ENCODE assay signal across 30 cellular contexts in genomic region chr5:180621311-180621710, GRCh38. TPM values are rescaled to one million over a fixed set of nuclear protein-coding genes. Genes with fewer than 3 reads are reported as not detected.
"Had no signal": no experiment of that assay in that cellular context is flagged by ENCODE, and none has a peak within 500 bp of the region (broad histone marks: within the 10 kb centered on the region; RNA-seq: fewer than 3 reads in every experiment).

No MANE protein-coding gene starts in this region.

- H3K36me3 Mint-ChIP-seq: naive B cell; naive thymus-derived CD8-positive, alpha-beta T cell; natural killer cell treated with Interleukin-12 subunit alpha and Interleukin-12 subunit beta and Interleukin-15 and Interleukin-18, amount 100 ng/mL, for 72 hours; stimulated activated effector memory CD8-positive, alpha-beta T cell treated with anti-CD3 and anti-CD28 coated beads, Interleukin-12 subunit alpha, Interleukin-12 subunit beta, amount 100 ng/mL, for 72 hours; stimulated activated naive B cell treated with anti-CD40 and anti-IgM and Interleukin-4, amounts not matched to agents 10 μg/mL and 1 μg/mL and 100 μg/mL, for 72 hours had no signal

- H3K4me3 Mint-ChIP-seq: naive B cell; natural killer cell treated with Interleukin-12 subunit alpha and Interleukin-12 subunit beta and Interleukin-15 and Interleukin-18, amount 100 ng/mL, for 72 hours; nephron progenitor cell; stimulated activated effector memory CD8-positive, alpha-beta T cell treated with anti-CD3 and anti-CD28 coated beads, Interleukin-12 subunit alpha, Interleukin-12 subunit beta, amount 100 ng/mL, for 72 hours; stimulated activated naive B cell treated with anti-CD40 and anti-IgM and Interleukin-4, amounts not matched to agents 10 μg/mL and 1 μg/mL and 100 μg/mL, for 72 hours had no signal

- H3K27ac ChIP-seq: pancreas, psoas muscle, right lobe of liver, sigmoid colon, stomach, thoracic aorta, thyroid gland, tibial nerve, vagina had no signal

- H3K36me3 ChIP-seq: pancreas, right lobe of liver, sigmoid colon, stomach, thoracic aorta, tibial nerve, vagina had no signal

- H3K27me3 Mint-ChIP-seq: natural killer cell treated with Interleukin-12 subunit alpha and Interleukin-12 subunit beta and Interleukin-15 and Interleukin-18, amount 100 ng/mL, for 72 hours had no signal

- DNase-seq: naive B cell; naive thymus-derived CD8-positive, alpha-beta T cell; nephron progenitor cell; occipital lobe; pancreas; psoas muscle; right lobe of liver; sigmoid colon; small intestine; stimulated activated CD4-positive, alpha-beta T cell treated with anti-CD3 and anti-CD28 coated beads, Interleukin-15, amount 100 ng/mL, for 24 hours; stimulated activated CD4-positive, alpha-beta T cell treated with anti-CD3 and anti-CD28 coated beads, Interleukin-2, amount 100 ng/mL, for 24 hours; stimulated activated CD4-positive, alpha-beta T cell treated with anti-CD3 and anti-CD28 coated beads, Interleukin-2, amount 100 ng/mL, for 48 hours; stimulated activated CD4-positive, alpha-beta T cell treated with anti-CD3 and anti-CD28 coated beads, Interleukin-4, amount 100 ng/mL, for 24 hours; stimulated activated naive B cell treated with anti-CD40 and anti-IgM and Interleukin-4, amounts not matched to agents 10 μg/mL and 1 μg/mL and 100 μg/mL, for 72 hours; stimulated activated naive CD4-positive, alpha-beta T cell treated with Interleukin-2 at 50 U/mL for 16 hours; stomach; thyroid gland had no signal

- H3K9me3 Mint-ChIP-seq: naive B cell; naive thymus-derived CD8-positive, alpha-beta T cell; natural killer cell treated with Interleukin-12 subunit alpha and Interleukin-12 subunit beta and Interleukin-15 and Interleukin-18, amount 100 ng/mL, for 72 hours; nephron progenitor cell; neural crest cell; stimulated activated effector memory CD8-positive, alpha-beta T cell treated with anti-CD3 and anti-CD28 coated beads, Interleukin-12 subunit alpha, Interleukin-12 subunit beta, amount 100 ng/mL, for 72 hours; stimulated activated naive B cell treated with anti-CD40 and anti-IgM and Interleukin-4, amounts not matched to agents 10 μg/mL and 1 μg/mL and 100 μg/mL, for 72 hours had no signal

- H3K9me3 ChIP-seq: pancreas, psoas muscle, right lobe of liver, sigmoid colon, stomach, thoracic aorta, thyroid gland, tibial nerve, upper lobe of left lung, vagina had no signal

- H3K27ac Mint-ChIP-seq: natural killer cell treated with Interleukin-12 subunit alpha and Interleukin-12 subunit beta and Interleukin-15 and Interleukin-18, amount 100 ng/mL, for 72 hours; nephron progenitor cell; stimulated activated naive B cell treated with anti-CD40 and anti-IgM and Interleukin-4, amounts not matched to agents 10 μg/mL and 1 μg/mL and 100 μg/mL, for 72 hours had no signal

- H3K4me3 ChIP-seq: pancreas, psoas muscle, right lobe of liver, sigmoid colon, stomach, thoracic aorta, thyroid gland, tibial nerve, upper lobe of left lung, vagina had no signal

- ATAC-seq: naive thymus-derived CD8-positive, alpha-beta T cell; natural killer cell treated with Interleukin-12 subunit alpha and Interleukin-12 subunit beta and Interleukin-15 and Interleukin-18, amount 100 ng/mL, for 72 hours; pancreas; psoas muscle; right cardiac atrium; right lobe of liver; stimulated activated effector memory CD8-positive, alpha-beta T cell treated with anti-CD3 and anti-CD28 coated beads, Interleukin-12 subunit alpha, Interleukin-12 subunit beta, amount 100 ng/mL, for 72 hours; stimulated activated naive B cell treated with anti-CD40 and anti-IgM and Interleukin-4, amounts not matched to agents 10 μg/mL and 1 μg/mL and 100 μg/mL, for 72 hours had no signal

- H3K4me1 ChIP-seq: pancreas, psoas muscle, right lobe of liver, vagina had no signal

- H3K27me3 ChIP-seq: right lobe of liver, thyroid gland, vagina had no signal

RNA-seq across cellular contexts. Expression of gene FLT4, which starts 28.1 kb away (rescaled TPM):
- total RNA-seq: osteoblast had no signal

RNA-seq across cellular contexts. Expression of gene SCGB3A1, which starts 30.0 kb away (rescaled TPM):
- total RNA-seq: natural killer cell treated with Interleukin-12 subunit alpha and Interleukin-12 subunit beta and Interleukin-15 and Interleukin-18, amount 100 ng/mL, for 72 hours; neural crest cell; occipital lobe; osteoblast; posterior vena cava; renal cortical epithelial cell; right cardiac atrium; sigmoid colon; subcutaneous adipose tissue; temporal lobe; thoracic aorta; tibial nerve; vagina had no signal
